ENCODE assay signal across 36 cellular contexts in the genomic region with DNA sequence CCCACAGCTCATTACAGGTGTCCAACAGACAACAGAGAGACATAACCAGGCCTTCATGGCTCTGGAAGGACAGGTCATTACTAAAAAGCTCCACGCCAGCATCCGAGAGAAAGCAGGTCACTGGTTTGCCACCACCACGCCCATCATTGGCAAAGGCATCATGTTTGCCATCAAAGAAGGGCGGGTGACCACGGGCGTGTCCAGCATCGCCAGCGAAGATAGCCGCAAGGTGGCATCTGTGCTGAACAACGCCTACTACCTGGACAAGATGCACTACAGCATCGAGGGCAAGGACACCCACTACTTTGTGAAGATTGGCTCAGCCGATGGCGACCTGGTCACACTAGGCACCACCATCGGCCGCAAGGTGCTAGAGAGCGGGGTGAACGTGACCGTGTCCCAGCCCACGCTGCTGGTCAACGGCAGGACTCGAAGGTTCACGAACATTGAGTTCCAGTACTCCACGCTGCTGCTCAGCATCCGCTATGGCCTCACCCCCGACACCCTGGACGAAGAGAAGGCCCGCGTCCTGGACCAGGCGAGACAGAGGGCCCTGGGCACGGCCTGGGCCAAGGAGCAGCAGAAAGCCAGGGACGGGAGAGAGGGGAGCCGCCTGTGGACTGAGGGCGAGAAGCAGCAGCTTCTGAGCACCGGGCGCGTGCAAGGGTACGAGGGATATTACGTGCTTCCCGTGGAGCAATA. TPM values are rescaled to one million over a fixed set of nuclear protein-coding genes. Genes with fewer than 3 reads are reported as not detected.
"Had no signal": no experiment of that assay in that cellular context is flagged by ENCODE, and none has a peak within 500 bp of the region (broad histone marks: within the 10 kb centered on the region; RNA-seq: fewer than 3 reads in every experiment).

No MANE protein-coding gene starts in this region.

- H3K27me3 ChIP-seq: ascending aorta, cardiac muscle cell had no signal

- ATAC-seq: activated CD8-positive, alpha-beta T cell treated with anti-CD3 and anti-CD28 coated beads for 36 hours; activated T-cell treated with anti-CD3 and anti-CD28 coated beads, Interleukin-2, amount 50 U/mL, for 72 hours; activated T-helper 17 cell treated with anti-CD3 and anti-CD28 coated beads, Interleukin-2, amount 50 U/mL, for 72 hours; K562; SK-N-SH treated with all-trans-retinoic acid at 6 μM for 48 hours had no signal

- DNase-seq: activated CD4-positive, alpha-beta T cell treated with anti-CD3 and anti-CD28 coated beads for 1 hour; activated CD4-positive, alpha-beta T cell treated with anti-CD3 and anti-CD28 coated beads, Interleukin-2, amount 10 ng/mL, durations not matched to agents 24 days and 14 days; activated CD4-positive, alpha-beta T cell treated with anti-CD3 and anti-CD28 coated beads, Interleukin-2, amount 50 U/mL, for 4 hours; activated CD4-positive, CD25-positive, alpha-beta regulatory T cell; activated CD8-positive, alpha-beta T cell treated with anti-CD3 and anti-CD28 coated beads for 36 hours; activated effector memory CD4-positive, alpha-beta T cell treated with anti-CD3 and anti-CD28 coated beads, Interleukin-2, amount 50 U/mL, for 16 hours; activated naive CD4-positive, alpha-beta T cell; activated naive CD4-positive, alpha-beta T cell treated with anti-CD3 and anti-CD28 coated beads, Interleukin-2, amount 50 U/mL, for 16 hours; activated naive CD8-positive, alpha-beta T cell treated with anti-CD3 and anti-CD28 coated beads for 36 hours; activated T-cell treated with anti-CD3 and anti-CD28 coated beads, Interleukin-2, amount 50 U/mL, for 1 hour; activated T-cell treated with anti-CD3 and anti-CD28 coated beads, Interleukin-2, amount 50 U/mL, for 72 hours; amniotic stem cell; NCI-H1092 treated with DMSO at 0.1 percent for 48 hours; NCI-H1417; NCI-H146; NCI-H187; NCI-H2029 treated with DMSO at 0.1 percent for 48 hours; NCI-H2107; NCI-H2171; NCI-H526; NCI-H748 treated with DMSO at 0.1 percent for 48 hours; NK-92 treated with Interleukin-12 subunit alpha and Interleukin-12 subunit beta, amount 100 ng/mL, for 24 hours; PC-9; SIG-M5; SW 1271; T-helper 1 cell; T1000; WERI-Rb-1 had no signal

- H2AFZ ChIP-seq: PC-9 had no signal

- H3K4me2 ChIP-seq: PC-9 had no signal

- H3K4me3 ChIP-seq: ascending aorta, cardiac muscle cell, K562, PC-9 had no signal

- H3K4me1 ChIP-seq: ascending aorta had no signal

- H3K36me3 ChIP-seq: ascending aorta, cardiac muscle cell, WERI-Rb-1 had no signal

- H3K27ac ChIP-seq: ascending aorta, cardiac muscle cell, PC-9, RWPE1, WERI-Rb-1 had no signal

- H3K9me3 ChIP-seq: ascending aorta had no signal

RNA-seq across cellular contexts. Expression of gene WWC1, which starts 29.3 kb away (rescaled TPM):
- total RNA-seq: ascending aorta; OCI-LY7; T-helper 2 cell treated with Interferon-gamma antibody and Interleukin-4, amounts not matched to agents 100 ng/mL and 5 ng/mL, for 36 hours had no signal
